8 cellular contexts compared by ENCODE assay signal in genomic region chr19:13840751-13841338, GRCh38. TPM values are rescaled to one million over a fixed set of nuclear protein-coding genes. Genes with fewer than 3 reads are reported as not detected.
DNase-seq lines count a peak whose midpoint lies in the region; ATAC-seq and TF ChIP-seq lines count a peak whose summit lies in the region.

No MANE protein-coding gene starts in this region.

- TF ChIP-seq CTCF in ascending aorta (IDR thresholded peaks at IDR 0.05) = no peak
- no peak for TF ChIP-seq CTCF in right lobe of liver (IDR thresholded peaks at IDR 0.05)

- TF ChIP-seq POLR2A in right lobe of liver (IDR thresholded peaks at IDR 0.05) = no peak

- peaks cover 58% of the 10 kb centered on the region for H3K36me3 Mint-ChIP-seq in activated T-cell treated with anti-CD3 and anti-CD28 coated beads, Interleukin-2, amount 50 U/mL, for 24 hours (ENCODE audit: low read depth)

- peak overlapping the region; percentile 98 for H3K27ac Mint-ChIP-seq in activated T-cell treated with anti-CD3 and anti-CD28 coated beads, Interleukin-2, amount 50 U/mL, for 24 hours

- H3K27ac ChIP-seq in ascending aorta (peak overlapping the region; percentile 99 to 100), right lobe of liver (peak overlapping the region; percentile 85 to 98 (median 92)), thymus (ENCODE audit: low read depth) (peak overlapping the region; percentile 93)

- peak overlapping the region; percentile 95 for H3K4me3 Mint-ChIP-seq in activated T-cell treated with anti-CD3 and anti-CD28 coated beads, Interleukin-2, amount 50 U/mL, for 24 hours

- no peak for ATAC-seq in right lobe of liver
- no peak for ATAC-seq in GM19035 (IDR thresholded peaks at IDR 0.05; ENCODE audit: unreplicated experiment)
- ATAC-seq in GM19395 (IDR thresholded peaks at IDR 0.05; ENCODE audit: unreplicated experiment) = no peak

- H3K36me3 ChIP-seq in ascending aorta = peaks cover 8 to 14% of the 10 kb centered on the region in 2 donors
- no peaks in the 10 kb centered on the region for H3K36me3 ChIP-seq in right lobe of liver
- peaks cover 4% of the 10 kb centered on the region for H3K36me3 ChIP-seq in thymus (ENCODE audit: control insufficient read depth, insufficient read depth)

- H3K9me3 ChIP-seq in ascending aorta (no peaks in the 10 kb centered on the region), right lobe of liver (no peaks in the 10 kb centered on the region), thymus (ENCODE audit: control insufficient read depth) (no peaks in the 10 kb centered on the region)

- H3K9me3 Mint-ChIP-seq in activated T-cell treated with anti-CD3 and anti-CD28 coated beads, Interleukin-2, amount 50 U/mL, for 24 hours = no peaks in the 10 kb centered on the region

- H3K4me1 ChIP-seq in ascending aorta = peaks cover 28 to 45% of the 10 kb centered on the region in 2 donors
- H3K4me1 ChIP-seq in right lobe of liver = peaks cover 0 to 10% (median 0%) of the 10 kb centered on the region in 4 donors
- H3K4me1 ChIP-seq in thymus (ENCODE audit: control insufficient read depth, insufficient read depth, low read length) = peaks cover 45% of the 10 kb centered on the region

- WGBS in right lobe of liver (ENCODE audit: insufficient coverage, low coverage, low lambda C conversion rate, missing lambda C conversion rate) = 38% methylated on average over 6 of the region's 20 CpGs
- WGBS in thymus = 86% methylated on average over 20 of the region's 20 CpGs

- H3K4me1 Mint-ChIP-seq in activated T-cell treated with anti-CD3 and anti-CD28 coated beads, Interleukin-2, amount 50 U/mL, for 24 hours (ENCODE audit: low read depth) = peaks cover 60% of the 10 kb centered on the region

- DNase-seq in activated T-cell treated with anti-CD3 and anti-CD28 coated beads, Interleukin-2, amount 50 U/mL, for 24 hours = no peak
- no peak for DNase-seq in activated T-cell treated with anti-CD3 and anti-CD28 coated beads, Interleukin-2, amount 50 U/mL, for 1 hour
- no peak for DNase-seq in ascending aorta (ENCODE audit: low spot score in 2 of 2)
- peak in 1 of 3 donors; percentile 53 for DNase-seq in right lobe of liver
- no peak for DNase-seq in RPMI8226

- no peaks in the 10 kb centered on the region for H3K27me3 Mint-ChIP-seq in activated T-cell treated with anti-CD3 and anti-CD28 coated beads, Interleukin-2, amount 50 U/mL, for 24 hours

- H3K27me3 ChIP-seq in ascending aorta = no peaks in the 10 kb centered on the region
- no peaks in the 10 kb centered on the region for H3K27me3 ChIP-seq in right lobe of liver
- no peaks in the 10 kb centered on the region for H3K27me3 ChIP-seq in thymus (ENCODE audit: control insufficient read depth, insufficient read depth)

- intact Hi-C loops in ascending aorta (cut with DNase I) (loop anchor here (1.0 to 5.0 kb wide), 3 partner anchors 10 to 1049 kb away; partner anchors contain the start of gene JUNB), right lobe of liver (cut with DNase I) (no loop called here)

- H3K4me3 ChIP-seq in ascending aorta = peak overlapping the region; percentile 92 to 99
- H3K4me3 ChIP-seq in right lobe of liver = peak overlapping the region; percentile 66 to 85 (median 75)
- H3K4me3 ChIP-seq in thymus (ENCODE audit: low read length) = peak overlapping the region; percentile 73

RNA-seq across cellular contexts. Expression of gene NANOS3, which starts 36.1 kb away (rescaled TPM):
- total RNA-seq in ascending aorta (not detected), right lobe of liver (not detected)
- 2.6 TPM for polyA plus RNA-seq in thymus

RNA-seq across cellular contexts. Expression of gene ZSWIM4, which starts 45.6 kb away (rescaled TPM):
- total RNA-seq in ascending aorta = 23.2 TPM
- 1 to 10 TPM in 5 of 6 experiments, under 1 TPM in 1; 0.98 to 3.7 (median 1.7) TPM for total RNA-seq in right lobe of liver
- polyA plus RNA-seq in thymus = 3.3 TPM
